Comparison of ENCODE assay signal across 17 cellular contexts in genomic region chr18:68520406-68521075, GRCh38.
DNase-seq lines count a peak whose midpoint lies in the region; ATAC-seq, FAIRE-seq and TF ChIP-seq lines count a peak whose summit lies in the region.
"Had no signal": no experiment of that assay in that cellular context is flagged by ENCODE, and none has a peak within 500 bp of the region (broad histone marks: within the 10 kb centered on the region; RNA-seq: fewer than 3 reads in every experiment).

No MANE protein-coding gene starts in this region.

- no peak for TF ChIP-seq POLR2A in GM18505 (IDR thresholded peaks at IDR 0.05; ENCODE audit: borderline replicate concordance, extremely low read depth, insufficient read depth, insufficient read length)

- no peaks in the 10 kb centered on the region for H4K20me1 ChIP-seq in astrocyte (ENCODE audit: insufficient read depth, low read length)

- peak; percentile 71 for ATAC-seq in GM18505 (IDR thresholded peaks at IDR 0.05; ENCODE audit: unreplicated experiment)
- ATAC-seq in HG02943 (IDR thresholded peaks at IDR 0.05; ENCODE audit: low read depth, unreplicated experiment) = peak; percentile 71
- ATAC-seq in Right ventricle myocardium inferior = no peak
- no peak for ATAC-seq in effector memory CD8-positive, alpha-beta T cell (replicated peaks)
- ATAC-seq: activated CD8-positive, alpha-beta memory T cell treated with anti-CD3 and anti-CD28 coated beads, Interleukin-2, amount 10 ng/mL, durations not matched to agents 7 days and 5 days had no signal

- no peaks in the 10 kb centered on the region for H3K9me3 Mint-ChIP-seq in astrocyte (ENCODE audit: unreplicated experiment)
- H3K9me3 Mint-ChIP-seq in effector memory CD8-positive, alpha-beta T cell = peaks cover 0 to 5% of the 10 kb centered on the region in 2 donors
- H3K9me3 Mint-ChIP-seq: stimulated activated naive CD8-positive, alpha-beta T cell treated with anti-CD3 and anti-CD28 coated beads, Interleukin-15, Interleukin-2, amounts not matched to agents 100 ng/mL and 50 ng/mL, for 24 hours had no signal

- no peak overlapping the region for H3K9ac ChIP-seq in astrocyte (ENCODE audit: low read length)

- H3K4me2 ChIP-seq in astrocyte (ENCODE audit: low read length) = no peak overlapping the region

- H3K36me3 Mint-ChIP-seq in astrocyte (ENCODE audit: low read depth, unreplicated experiment) = no peaks in the 10 kb centered on the region
- no peaks in the 10 kb centered on the region for H3K36me3 Mint-ChIP-seq in effector memory CD8-positive, alpha-beta T cell (ENCODE audit: insufficient read depth)
- H3K36me3 Mint-ChIP-seq: activated CD8-positive, alpha-beta memory T cell treated with anti-CD3 and anti-CD28 coated beads, Interleukin-2, amount 10 ng/mL, durations not matched to agents 7 days and 5 days; naive B cell had no signal

- intact Hi-C loops in Right ventricle myocardium inferior (cut with DNase I) = no loop called here

- peak; percentile 75 for DNase-seq in astrocyte (ENCODE audit: low read depth)
- peak; percentile 27 for DNase-seq in non-pigmented ciliary epithelial cell (ENCODE audit: low read depth)
- DNase-seq in NK-92 (lab: John Stamatoyannopoulos, UW; ENCODE audit: unreplicated experiment) = no peak
- DNase-seq in Right ventricle myocardium inferior (ENCODE audit: missing footprints) = no peak
- no peak for DNase-seq in NCI-H187 (lab: John Stamatoyannopoulos, UW)
- DNase-seq in effector memory CD8-positive, alpha-beta T cell = no peak
- DNase-seq: activated CD8-positive, alpha-beta memory T cell treated with anti-CD3 and anti-CD28 coated beads, Interleukin-2, amount 10 ng/mL, durations not matched to agents 7 days and 5 days; anterior cingulate cortex; Caco-2; naive B cell; NCI-H1694 had no signal

- peak overlapping the region; percentile 72 for H3K27ac Mint-ChIP-seq in astrocyte (ENCODE audit: unreplicated experiment)
- no peak overlapping the region for H3K27ac Mint-ChIP-seq in effector memory CD8-positive, alpha-beta T cell
- H3K27ac Mint-ChIP-seq: activated CD8-positive, alpha-beta memory T cell treated with anti-CD3 and anti-CD28 coated beads, Interleukin-2, amount 10 ng/mL, durations not matched to agents 7 days and 5 days; naive B cell; stimulated activated naive CD8-positive, alpha-beta T cell treated with anti-CD3 and anti-CD28 coated beads, Interleukin-15, Interleukin-2, amounts not matched to agents 100 ng/mL and 50 ng/mL, for 24 hours had no signal

- no peak overlapping the region for H3K4me3 Mint-ChIP-seq in astrocyte (ENCODE audit: unreplicated experiment)
- H3K4me3 Mint-ChIP-seq in effector memory CD8-positive, alpha-beta T cell = no peak overlapping the region
- H3K4me3 Mint-ChIP-seq: activated CD8-positive, alpha-beta memory T cell treated with anti-CD3 and anti-CD28 coated beads, Interleukin-2, amount 10 ng/mL, durations not matched to agents 7 days and 5 days; naive B cell; stimulated activated naive CD8-positive, alpha-beta T cell treated with anti-CD3 and anti-CD28 coated beads, Interleukin-15, Interleukin-2, amounts not matched to agents 100 ng/mL and 50 ng/mL, for 24 hours had no signal

- H3K36me3 ChIP-seq in astrocyte (ENCODE audit: insufficient read depth, low read length) = no peaks in the 10 kb centered on the region

- TF ChIP-seq CTCF in astrocyte (IDR thresholded peaks at IDR 0.05; ENCODE audit: insufficient read depth, low read depth, low read length) = no peak

- H3K27me3 Mint-ChIP-seq in astrocyte (ENCODE audit: low read depth, unreplicated experiment) = no peaks in the 10 kb centered on the region
- peaks cover 0 to 9% of the 10 kb centered on the region in 2 donors for H3K27me3 Mint-ChIP-seq in effector memory CD8-positive, alpha-beta T cell
- H3K27me3 Mint-ChIP-seq: naive B cell had no signal

- no peak overlapping the region for H2AFZ ChIP-seq in astrocyte (ENCODE audit: low read depth, low read length)

- no peak overlapping the region for H3K4me3 ChIP-seq in astrocyte (ENCODE audit: insufficient read depth, low read depth, low read length)

- H3K4me1 ChIP-seq in astrocyte (ENCODE audit: insufficient read depth, low read length) = no peaks in the 10 kb centered on the region
- H3K4me1 ChIP-seq: Caco-2 had no signal

- no peaks in the 10 kb centered on the region for H3K27me3 ChIP-seq in astrocyte (ENCODE audit: insufficient read depth, low read length)

- no peaks in the 10 kb centered on the region for H3K9me3 ChIP-seq in astrocyte (ENCODE audit: insufficient read depth, low read depth, low read length)
- H3K9me3 ChIP-seq: Caco-2 had no signal

- FAIRE-seq in astrocyte (lab: Jason Lieb, UNC) = no peak
- FAIRE-seq: endothelial cell of umbilical vein, GM12892, H54 had no signal

- H3K79me2 ChIP-seq in astrocyte (ENCODE audit: insufficient read depth, low read length) = no peaks in the 10 kb centered on the region

- H3K4me1 Mint-ChIP-seq in astrocyte (ENCODE audit: low read depth, unreplicated experiment) = peaks cover 27% of the 10 kb centered on the region
- H3K4me1 Mint-ChIP-seq in effector memory CD8-positive, alpha-beta T cell (ENCODE audit: low read depth in 2 of 2) = no peaks in the 10 kb centered on the region
- H3K4me1 Mint-ChIP-seq: activated CD8-positive, alpha-beta memory T cell treated with anti-CD3 and anti-CD28 coated beads, Interleukin-2, amount 10 ng/mL, durations not matched to agents 7 days and 5 days; naive B cell had no signal

- H3K27ac ChIP-seq in astrocyte (ENCODE audit: low read depth, low read length) = no peak overlapping the region

Comparison
In these comparisons a context has a peak if more than half of its experiments do, and no peak if none do; other contexts are left out.
1. ATAC-seq: peak in GM18505 (single experiment) and HG02943 (single experiment); none in Right ventricle myocardium inferior (single experiment) and effector memory CD8-positive, alpha-beta T cell (single experiment).
2. DNase-seq: peak in astrocyte (single experiment) and non-pigmented ciliary epithelial cell (single experiment); none in NK-92 (single experiment), Right ventricle myocardium inferior (single experiment), NCI-H187 (0 of 2) and effector memory CD8-positive, alpha-beta T cell (0 of 3).